34 cellular contexts compared by ENCODE assay signal in genomic region chr10:29537799-29538198, GRCh38.
"Had no signal": no experiment of that assay in that cellular context is flagged by ENCODE, and none has a peak within 500 bp of the region (broad histone marks: within the 10 kb centered on the region; RNA-seq: fewer than 3 reads in every experiment).

No MANE protein-coding gene starts in this region.

- ATAC-seq: body of pancreas; heart right ventricle; left lobe of liver; lower lobe of right lung; naive thymus-derived CD8-positive, alpha-beta T cell had no signal

- DNase-seq: activated CD4-positive, alpha-beta memory T cell treated with anti-CD3 and anti-CD28 coated beads for 36 hours; activated CD4-positive, alpha-beta T cell treated with anti-CD3 and anti-CD28 coated beads, Interleukin-2, amount 10 ng/mL, durations not matched to agents 24 days and 14 days; activated CD4-positive, CD25-positive, alpha-beta regulatory T cell treated with anti-CD3 and anti-CD28 coated beads, Interleukin-2, amount 50 U/mL, for 72 hours; activated CD8-positive, alpha-beta memory T cell treated with anti-CD3 and anti-CD28 coated beads, Interleukin-2, amount 50 U/mL, for 4 hours; activated effector memory CD4-positive, alpha-beta T cell treated with anti-CD3 and anti-CD28 coated beads, Interleukin-2, amount 50 U/mL, for 16 hours; activated naive CD4-positive, alpha-beta T cell treated with anti-CD3 and anti-CD28 coated beads for 36 hours; activated naive CD8-positive, alpha-beta T cell treated with anti-CD3 and anti-CD28 coated beads for 36 hours; activated T-cell treated with anti-CD3 and anti-CD28 coated beads, Interleukin-2, amount 50 U/mL, for 1 hour; adrenal gland; aorta; body of pancreas; dorsolateral prefrontal cortex; effector memory CD4-positive, alpha-beta T cell; erythroblast; heart right ventricle; kidney glomerular epithelial cell; lower lobe of right lung; mesenchymal stem cell; naive thymus-derived CD8-positive, alpha-beta T cell; posterior cingulate gyrus; stimulated activated CD4-positive, alpha-beta T cell treated with anti-CD3 and anti-CD28 coated beads, Interleukin-1b, Interleukin-23, amount 100 ng/mL, for 48 hours; stimulated activated naive CD4-positive, alpha-beta T cell; SW 1271; T-helper 9 cell; testis; trophoblast cell; uterus; WERI-Rb-1 had no signal

- H3K9me3 Mint-ChIP-seq: activated CD4-positive, alpha-beta memory T cell treated with anti-CD3 and anti-CD28 coated beads for 36 hours; activated CD4-positive, alpha-beta T cell treated with anti-CD3 and anti-CD28 coated beads, Interleukin-2, amount 10 ng/mL, durations not matched to agents 24 days and 14 days; activated naive CD4-positive, alpha-beta T cell treated with anti-CD3 and anti-CD28 coated beads for 36 hours; activated naive CD8-positive, alpha-beta T cell treated with anti-CD3 and anti-CD28 coated beads for 36 hours; activated T-helper 1 cell treated with anti-CD3 and anti-CD28 coated beads, Interleukin-12 subunit alpha, Interleukin-12 subunit beta, Interleukin-2, Interleukin-4 antibody, amounts not matched to agents 30 ng/mL and 10 ng/mL and 1 ng/mL, durations not matched to agents 14 hours and 24 hours and 36 hours; naive thymus-derived CD8-positive, alpha-beta T cell; T-helper 1 cell treated with Interleukin-12 subunit alpha and Interleukin-12 subunit beta and Interleukin-4 antibody, amounts not matched to agents 30 μg/mL and 1 μg/mL, for 36 hours had no signal

- H3K36me3 ChIP-seq: adrenal gland, uterus, WERI-Rb-1 had no signal

- H3K27ac ChIP-seq: adrenal gland, coronary artery, dorsolateral prefrontal cortex, lower lobe of right lung, WERI-Rb-1 had no signal

- H3K36me3 Mint-ChIP-seq: activated CD4-positive, alpha-beta memory T cell treated with anti-CD3 and anti-CD28 coated beads for 36 hours had no signal

- H3K27me3 Mint-ChIP-seq: activated CD4-positive, alpha-beta memory T cell treated with anti-CD3 and anti-CD28 coated beads for 36 hours; activated CD4-positive, alpha-beta T cell treated with anti-CD3 and anti-CD28 coated beads, Interleukin-2, amount 10 ng/mL, durations not matched to agents 24 days and 14 days; activated naive CD8-positive, alpha-beta T cell treated with anti-CD3 and anti-CD28 coated beads for 36 hours; naive thymus-derived CD8-positive, alpha-beta T cell had no signal

- H3K4me3 ChIP-seq: adrenal gland, body of pancreas, coronary artery, dorsolateral prefrontal cortex, heart right ventricle, lower lobe of right lung, smooth muscle cell, testis, uterus had no signal

- FAIRE-seq: TTC549 had no signal

- H3K9me3 ChIP-seq: adrenal gland, body of pancreas, heart right ventricle, lower lobe of right lung, testis, uterus had no signal

- H3K27me3 ChIP-seq: adrenal gland, body of pancreas, heart right ventricle, testis, uterus had no signal

- H3K4me3 Mint-ChIP-seq: activated CD4-positive, alpha-beta memory T cell treated with anti-CD3 and anti-CD28 coated beads for 36 hours; activated CD4-positive, alpha-beta T cell treated with anti-CD3 and anti-CD28 coated beads, Interleukin-2, amount 10 ng/mL, durations not matched to agents 24 days and 14 days; activated naive CD4-positive, alpha-beta T cell treated with anti-CD3 and anti-CD28 coated beads for 36 hours; activated naive CD8-positive, alpha-beta T cell treated with anti-CD3 and anti-CD28 coated beads for 36 hours; activated T-helper 1 cell treated with anti-CD3 and anti-CD28 coated beads, Interleukin-12 subunit alpha, Interleukin-12 subunit beta, Interleukin-2, Interleukin-4 antibody, amounts not matched to agents 30 ng/mL and 10 ng/mL and 1 ng/mL, durations not matched to agents 14 hours and 24 hours and 36 hours; naive thymus-derived CD8-positive, alpha-beta T cell; T-helper 1 cell treated with Interleukin-12 subunit alpha and Interleukin-12 subunit beta and Interleukin-4 antibody, amounts not matched to agents 30 μg/mL and 1 μg/mL, for 36 hours had no signal

- H3K27ac Mint-ChIP-seq: activated CD4-positive, alpha-beta memory T cell treated with anti-CD3 and anti-CD28 coated beads for 36 hours; activated CD4-positive, alpha-beta T cell treated with anti-CD3 and anti-CD28 coated beads, Interleukin-2, amount 10 ng/mL, durations not matched to agents 24 days and 14 days; activated naive CD4-positive, alpha-beta T cell treated with anti-CD3 and anti-CD28 coated beads for 36 hours; activated naive CD8-positive, alpha-beta T cell treated with anti-CD3 and anti-CD28 coated beads for 36 hours; activated T-helper 1 cell treated with anti-CD3 and anti-CD28 coated beads, Interleukin-12 subunit alpha, Interleukin-12 subunit beta, Interleukin-2, Interleukin-4 antibody, amounts not matched to agents 30 ng/mL and 10 ng/mL and 1 ng/mL, durations not matched to agents 14 hours and 24 hours and 36 hours; T-helper 1 cell treated with Interleukin-12 subunit alpha and Interleukin-12 subunit beta and Interleukin-4 antibody, amounts not matched to agents 30 μg/mL and 1 μg/mL, for 36 hours had no signal
